Comparison of ENCODE assay signal across 8 cellular contexts in the genomic region with DNA sequence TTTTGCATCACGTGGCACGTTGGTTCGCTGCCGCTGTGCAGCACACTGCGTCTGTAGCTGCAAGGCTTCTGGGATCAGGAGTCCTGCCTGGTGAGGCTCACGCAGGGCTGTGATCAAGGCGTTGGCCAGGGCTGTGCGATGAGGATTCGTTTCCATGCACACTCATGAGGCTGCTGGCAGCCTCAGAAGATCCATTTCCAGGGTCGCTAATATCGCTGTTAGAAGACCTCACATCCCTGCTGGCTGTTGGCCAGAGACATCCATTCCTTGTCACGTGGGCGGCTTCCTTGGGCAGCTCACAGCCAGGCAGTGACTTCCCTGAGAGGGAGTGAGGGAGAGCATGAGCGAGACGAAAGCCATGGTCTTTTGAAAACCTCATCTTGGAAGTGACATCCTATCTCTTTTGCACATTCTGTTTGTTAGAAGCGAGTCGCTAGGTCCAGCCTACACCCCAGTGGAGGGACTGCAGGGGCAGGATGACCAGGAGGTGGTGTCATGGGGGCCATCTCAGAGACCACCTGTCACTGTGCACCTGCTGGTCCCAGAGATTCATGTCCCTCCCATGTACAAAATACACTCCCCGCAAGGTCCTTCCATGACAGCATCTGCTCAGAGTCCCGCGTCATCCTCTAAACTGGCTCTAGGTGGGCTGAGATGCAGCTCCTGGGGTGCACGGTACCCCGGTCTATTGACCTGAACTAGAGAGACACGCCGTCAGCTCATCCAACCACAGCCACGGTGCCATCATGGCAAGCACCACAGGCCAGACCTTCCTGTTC. TPM values are rescaled to one million over a fixed set of nuclear protein-coding genes. Genes with fewer than 3 reads are reported as not detected.
DNase-seq lines count a peak whose midpoint lies in the region; ATAC-seq, FAIRE-seq and TF ChIP-seq lines count a peak whose summit lies in the region.

No MANE protein-coding gene starts in this region.

- H3K9me3 ChIP-seq in gastroesophageal sphincter = no peaks in the 10 kb centered on the region

- H3K27ac ChIP-seq in gastroesophageal sphincter = peak overlapping the region in 2 of 4 donors; percentile 3 to 21

- no peak for TF ChIP-seq CTCF in gastroesophageal sphincter (IDR thresholded peaks at IDR 0.05)

- 20 to 100% methylated on average over 2 of the region's 25 CpGs for WGBS in gastroesophageal sphincter (ENCODE audit: low coverage in 1 of 2), 2 donors

- H3K4me3 ChIP-seq in gastroesophageal sphincter = peak overlapping the region in 1 of 2 donors; percentile 23

- no peak for TF ChIP-seq EP300 in gastroesophageal sphincter (IDR thresholded peaks at IDR 0.05)

- H3K27me3 ChIP-seq in gastroesophageal sphincter = no peaks in the 10 kb centered on the region

- DNase-seq in GM12891 (ENCODE audit: insufficient read length, low spot score) = no peak
- peak; percentile 46 for DNase-seq in SK-N-DZ (ENCODE audit: low spot score)
- peak; percentile 57 for DNase-seq in pons (ENCODE audit: low spot score)
- DNase-seq in GM19239 (ENCODE audit: insufficient read length, low spot score) = no peak
- no peak for DNase-seq in NCI-H1694 (lab: John Stamatoyannopoulos, UW)
- no peak for DNase-seq in inferior parietal cortex (ENCODE audit: extremely low spot score)

- TF ChIP-seq POLR2A in GM12891 (IDR thresholded peaks at IDR 0.05; ENCODE audit: low read depth, low read length) (no peak), gastroesophageal sphincter (IDR thresholded peaks at IDR 0.05) (no peak)

- peak; percentile 9 for FAIRE-seq in GM12891 (lab: Jason Lieb, UNC)
- FAIRE-seq in GM19239 (lab: Jason Lieb, UNC) = no peak

- peaks cover 0 to 80% (median 22%) of the 10 kb centered on the region in 3 donors for H3K4me1 ChIP-seq in gastroesophageal sphincter

- H3K36me3 ChIP-seq in gastroesophageal sphincter = no peaks in the 10 kb centered on the region

- ATAC-seq in gastroesophageal sphincter (peak; percentile 65), HG02623 (IDR thresholded peaks at IDR 0.05; ENCODE audit: unreplicated experiment) (no peak)

TF ChIP-seq in GM12891, 5 proteins besides CTCF, POLR2A, EP300 and RAD21:
- TF ChIP-seq POLR2AphosphoS5 (IDR thresholded peaks at IDR 0.05; ENCODE audit: low read depth, low read length) (no peak), SPI1 (IDR thresholded peaks at IDR 0.05; ENCODE audit: low read depth, low read length) (no peak), POU2F2 (IDR thresholded peaks at IDR 0.05; ENCODE audit: low read depth, low read length) (no peak), PAX5 (IDR thresholded peaks at IDR 0.05; ENCODE audit: insufficient read depth, low read length, severe bottlenecking) (no peak), TAF1 (IDR thresholded peaks at IDR 0.05; ENCODE audit: low read depth, low read length) (no peak)

RNA-seq across cellular contexts. Expression of gene RGS12, which starts 12.2 kb away (rescaled TPM):
- 3.9 TPM for polyA plus RNA-seq in GM12891 (2012; ENCODE audit: low read depth, missing spikeins)
- 29.6 and 37.0 TPM in 2 replicates for polyA plus RNA-seq in SK-N-DZ (2014; cell fraction: cytosol; rRNA removed)
- polyA plus RNA-seq in SK-N-DZ (2014; cell fraction: nucleus; rRNA removed) = 54.3 and 245 TPM in 2 replicates
- 10 to 100 TPM; 24.1 to 32.7 (median 29.1) TPM for total RNA-seq in gastroesophageal sphincter

RNA-seq across cellular contexts. Expression of gene MSANTD1, which starts 56.1 kb away (rescaled TPM):
- 1.1 TPM for polyA plus RNA-seq in GM12891 (2012; ENCODE audit: low read depth, missing spikeins)
- 0.14 and 0.42 TPM in 2 replicates for polyA plus RNA-seq in SK-N-DZ (2014; cell fraction: cytosol; rRNA removed)
- 0.55 and 0.96 TPM in 2 replicates for polyA plus RNA-seq in SK-N-DZ (2014; cell fraction: nucleus; rRNA removed)
- total RNA-seq in gastroesophageal sphincter = 1 to 10 TPM in 2 of 4 donors, under 1 TPM in 1, not detected in 1; 0.78 to 6.9 (median 1.5) TPM

Comparison
In these comparisons a context has a peak if more than half of its experiments do, and no peak if none do; other contexts are left out.
1. DNase-seq: peak in SK-N-DZ (single experiment) and pons (single experiment); none in GM12891 (single experiment), GM19239 (single experiment), NCI-H1694 (single experiment) and inferior parietal cortex (single experiment).